ENCODE assay signal across 8 cellular contexts in the genomic region with DNA sequence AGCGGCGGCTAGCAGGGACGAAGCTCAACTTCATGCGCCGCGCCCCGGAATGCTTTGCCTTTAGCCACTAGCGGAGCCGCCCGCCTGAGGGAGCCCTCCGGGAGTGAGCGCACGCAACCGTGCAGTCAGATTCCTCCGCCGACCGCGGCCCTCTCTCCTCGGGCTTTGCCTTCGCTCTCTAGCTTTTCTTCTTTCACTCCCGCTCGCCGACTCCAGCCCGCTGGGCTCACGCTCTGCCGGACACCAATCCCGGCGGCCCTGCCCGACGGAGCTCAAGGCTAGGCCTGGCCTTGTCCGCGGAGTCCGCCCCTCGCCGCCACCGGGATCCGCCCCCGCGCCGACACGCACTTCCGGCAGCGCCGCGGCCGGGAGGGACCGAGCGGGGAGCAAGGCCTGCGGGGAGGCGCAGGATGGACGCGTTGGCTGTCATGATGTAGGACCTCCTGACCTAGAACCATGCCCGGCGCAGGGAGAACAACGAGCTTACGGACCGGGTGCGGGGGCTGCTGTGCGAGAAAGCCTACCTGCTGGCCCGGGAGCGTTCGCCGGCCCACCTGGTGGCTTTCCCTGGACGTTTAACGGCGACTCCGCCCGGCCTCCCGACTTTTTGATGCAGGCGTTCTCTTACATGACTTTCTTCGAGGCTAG. TPM values are rescaled to one million over a fixed set of nuclear protein-coding genes. Genes with fewer than 3 reads are reported as not detected.
A peak's percentile ranks its signal among the peaks of the same experiment; 100 is the strongest.
DNase-seq lines count a peak whose midpoint lies in the region; ATAC-seq, FAIRE-seq and TF ChIP-seq lines count a peak whose summit lies in the region.

No MANE protein-coding gene starts in this region.

- H4K5ac ChIP-seq in H1 (ENCODE audit: insufficient read length, low read depth, low read length), result peak overlapping the region; percentile 63

- H3K36me3 Mint-ChIP-seq in CD4-positive, alpha-beta T cell (ENCODE audit: low read depth), result peaks cover 54% of the 10 kb centered on the region
- H3K36me3 Mint-ChIP-seq in activated CD8-positive, alpha-beta memory T cell treated with anti-CD3 and anti-CD28 coated beads, Interleukin-2, amount 10 ng/mL, durations not matched to agents 7 days and 5 days, result peaks cover 28% of the 10 kb centered on the region

- peaks cover 5% of the 10 kb centered on the region for H3K9me3 Mint-ChIP-seq in CD4-positive, alpha-beta T cell
- H3K9me3 Mint-ChIP-seq in activated CD8-positive, alpha-beta memory T cell treated with anti-CD3 and anti-CD28 coated beads, Interleukin-2, amount 10 ng/mL, durations not matched to agents 7 days and 5 days (ENCODE audit: low read depth), result no peaks in the 10 kb centered on the region

- peak overlapping the region; percentile 98 for H2AFZ ChIP-seq in H1 (ENCODE audit: low read length)

- H3K18ac ChIP-seq in H1 (ENCODE audit: extremely low read depth, low read length), result peak overlapping the region; percentile 95

- peak overlapping the region; percentile 97 for H3K27ac ChIP-seq in CD4-positive, alpha-beta T cell (ENCODE audit: low read depth, low read length)
- peak overlapping the region; percentile 97 for H3K27ac ChIP-seq in H1 (ENCODE audit: low read depth, low read length)

- peak overlapping the region; percentile 99 for H4K8ac ChIP-seq in H1 (ENCODE audit: extremely low read depth, insufficient read depth, low read length)

- 0 out of 4 replicates have a peak, but pooled peaks of 1 of the 2 experiments have one; percentile 17 for TF ChIP-seq RAD21 in H1 (IDR thresholded peaks at IDR 0.05 in 1 of 2, conservative IDR thresholded peaks at IDR 0.05 in 1 of 2; ENCODE audit: low read depth in 2 of 2, low read length in 2 of 2)

- H4K91ac ChIP-seq in H1 (replicated peaks; ENCODE audit: insufficient read length, low read length), result peak overlapping the region; percentile 91

- H3K56ac ChIP-seq in H1 (replicated peaks; ENCODE audit: insufficient read length, low read depth, low read length), result peak overlapping the region; percentile 92

- H3K23me2 ChIP-seq in H1 (ENCODE audit: low read depth, low read length), result peaks cover 14% of the 10 kb centered on the region

- H3K9me3 ChIP-seq in CD4-positive, alpha-beta T cell (ENCODE audit: control insufficient read depth, low read length), result no peaks in the 10 kb centered on the region
- no peaks in the 10 kb centered on the region for H3K9me3 ChIP-seq in H1 (ENCODE audit: insufficient read depth in 2 of 2, low read depth in 1 of 2, low read length in 1 of 2)

- no peak overlapping the region for H3K14ac ChIP-seq in H1 (ENCODE audit: insufficient read length)

- peak; percentile 15 to 76 for TF ChIP-seq POLR2A in H1 (IDR thresholded peaks at IDR 0.05; ENCODE audit: control extremely low read depth in 1 of 2, low read depth in 2 of 2, low read length in 2 of 2)

- no peak overlapping the region for H2BK15ac ChIP-seq in H1 (ENCODE audit: low read length)

- intact Hi-C loops in CD4-positive, alpha-beta T cell (cut with DNase I, micrococcal nuclease), result loop anchor here (1.0 to 5.0 kb wide), 4 partner anchors 57 to 81 kb away; partner anchors contain the start of gene ZBTB14 (in 1 of the 2)

- H4K20me1 ChIP-seq in H1 (replicated peaks in 1 of 2; ENCODE audit: control insufficient read depth in 1 of 2, insufficient read depth in 2 of 2, low read length in 2 of 2), result no peaks in the 10 kb centered on the region

- DNase-seq in CD4-positive, alpha-beta T cell, result peak; percentile 74 to 87 (median 81)
- peak; percentile 45 for DNase-seq in GM19240 (ENCODE audit: insufficient read length, low spot score)
- DNase-seq in NCI-H82 treated with DMSO at 0.1 percent for 48 hours (lab: John Stamatoyannopoulos, UW; ENCODE audit: unreplicated experiment), result peak; percentile 53
- DNase-seq in activated CD8-positive, alpha-beta memory T cell treated with anti-CD3 and anti-CD28 coated beads, Interleukin-2, amount 10 ng/mL, durations not matched to agents 7 days and 5 days, result peak; percentile 88
- peak; percentile 38 to 92 for DNase-seq in H1 (ENCODE audit: low read depth in 1 of 2, low spot score in 2 of 2)
- DNase-seq in mesenteric fat pad (ENCODE audit: low spot score), result peak; percentile 97
- peak; percentile 81 for DNase-seq in stimulated activated CD8-positive, alpha-beta memory T cell treated with anti-CD3 and anti-CD28 coated beads, Interleukin-12 subunit alpha, Interleukin-12 subunit beta, amount 100 ng/mL, for 4 hours (ENCODE audit: low read depth)

- H3K79me2 ChIP-seq in H1 (ENCODE audit: control insufficient read depth in 1 of 2, insufficient read depth in 2 of 2, low read length in 2 of 2), result peaks cover 0 to 6% of the 10 kb centered on the region in 2 experiments; a peak in 1 of 4 replicates

- H2BK20ac ChIP-seq in H1 (ENCODE audit: low read length), result no peak overlapping the region

- no peak overlapping the region for H2BK12ac ChIP-seq in H1 (ENCODE audit: low read depth, low read length)

- H3K4me3 Mint-ChIP-seq in CD4-positive, alpha-beta T cell, result peak overlapping the region; percentile 94
- H3K4me3 Mint-ChIP-seq in activated CD8-positive, alpha-beta memory T cell treated with anti-CD3 and anti-CD28 coated beads, Interleukin-2, amount 10 ng/mL, durations not matched to agents 7 days and 5 days, result peak overlapping the region; percentile 90

- H2AK5ac ChIP-seq in H1 (ENCODE audit: low read depth, low read length), result no peak overlapping the region

- H3K4me3 ChIP-seq in H1 (ENCODE audit: extremely low read depth in 1 of 4, insufficient read depth in 2 of 4, low read depth in 3 of 4, low read length in 4 of 4), result peak overlapping the region; percentile 77 to 94 (median 91)

- peaks cover 6% of the 10 kb centered on the region for H3K27me3 Mint-ChIP-seq in CD4-positive, alpha-beta T cell
- no peaks in the 10 kb centered on the region for H3K27me3 Mint-ChIP-seq in activated CD8-positive, alpha-beta memory T cell treated with anti-CD3 and anti-CD28 coated beads, Interleukin-2, amount 10 ng/mL, durations not matched to agents 7 days and 5 days

- no peaks in the 10 kb centered on the region; the same call in 1 of the 2 replicates for H3K79me1 ChIP-seq in H1 (ENCODE audit: low read depth, low read length)

- peaks cover 0 to 7% (median 0%) of the 10 kb centered on the region in 4 experiments; a peak in 3 of 8 replicates for H3K36me3 ChIP-seq in H1 (ENCODE audit: control insufficient read depth in 2 of 4, insufficient read depth in 4 of 4, low read length in 3 of 4)

- H2BK5ac ChIP-seq in H1 (ENCODE audit: low read depth, low read length), result peak overlapping the region; percentile 96

- WGBS in H1 (ENCODE audit: extremely low coverage in 1 of 2, insufficient coverage in 1 of 2, insufficient read length in 1 of 2, insufficient replicate concordance in 2 of 2, low coverage in 1 of 2, low lambda C conversion rate in 2 of 2, missing lambda C conversion rate in 1 of 2), 2 experiments, result 1% methylated on average over 57 of the region's 71 CpGs; no CpG with 5 or more reads in 1 of the 2 experiments

- no peaks in the 10 kb centered on the region for H3K27me3 ChIP-seq in CD4-positive, alpha-beta T cell (ENCODE audit: control insufficient read depth, insufficient read depth, low read length)
- H3K27me3 ChIP-seq in H1 (replicated peaks in 1 of 4; ENCODE audit: control insufficient read depth in 3 of 4, extremely low read depth in 1 of 4, insufficient read depth in 3 of 4, low read length in 3 of 4), result no peaks in the 10 kb centered on the region; a peak in 1 of 7 replicates

- H3K27ac Mint-ChIP-seq in CD4-positive, alpha-beta T cell, result peak overlapping the region; percentile 99
- H3K27ac Mint-ChIP-seq in activated CD8-positive, alpha-beta memory T cell treated with anti-CD3 and anti-CD28 coated beads, Interleukin-2, amount 10 ng/mL, durations not matched to agents 7 days and 5 days, result peak overlapping the region; percentile 96

- FAIRE-seq in H1 (lab: Jason Lieb, UNC), result no peak

- peak overlapping the region; percentile 90 to 96 (median 93) for H3K9ac ChIP-seq in H1 (replicated peaks in 1 of 4; ENCODE audit: extremely low read depth in 1 of 4, low read depth in 3 of 4, low read length in 3 of 4)

- peaks cover 68% of the 10 kb centered on the region for H3K4me1 Mint-ChIP-seq in CD4-positive, alpha-beta T cell (ENCODE audit: low read depth)
- peaks cover 38% of the 10 kb centered on the region for H3K4me1 Mint-ChIP-seq in activated CD8-positive, alpha-beta memory T cell treated with anti-CD3 and anti-CD28 coated beads, Interleukin-2, amount 10 ng/mL, durations not matched to agents 7 days and 5 days

- 0 out of 3 replicates have a peak, but pooled peaks of 1 of the 2 experiments have one; percentile 15 for TF ChIP-seq EP300 in H1 (IDR thresholded peaks at IDR 0.05; ENCODE audit: borderline replicate concordance in 1 of 2, low read depth in 2 of 2, low read length in 2 of 2)

- POLR2A ChIA-PET in CD4-positive, alpha-beta T cell (lab: Charles Lee), result interaction anchor here (0.6 to 9.7 kb wide), 27 partner anchors 8 to 1976 kb away, joined by 3 to 459 read pairs (median 5); partner anchors contain the start of gene ZBTB14
- POLR2A ChIA-PET in H1 (lab: Charles Lee; ENCODE audit: partially characterized antibody), result interaction anchor here (0.6 to 2.3 kb wide), 8 partner anchors 11 to 146 kb away, joined by 3 to 21 read pairs (median 4); partner anchors contain the start of genes AKAIN1 and ZBTB14

- TF ChIP-seq CTCF in CD4-positive, alpha-beta T cell (IDR thresholded peaks at IDR 0.05), result peak; percentile 53
- TF ChIP-seq CTCF in H1 (IDR thresholded peaks at IDR 0.05; ENCODE audit: control extremely low read depth in 1 of 3, insufficient read depth in 1 of 3, low read depth in 1 of 3, low read length in 3 of 3), result peak; percentile 1 to 7 (median 4); a peak in 2 of 4 replicates

- H3K23ac ChIP-seq in H1 (ENCODE audit: insufficient read length), result no peak overlapping the region

- peak; percentile 86 for ATAC-seq in CD4-positive, alpha-beta T cell (ENCODE audit: poor library complexity)
- peak; percentile 91 for ATAC-seq in HG03460 (IDR thresholded peaks at IDR 0.05; ENCODE audit: unreplicated experiment)
- peak; percentile 94 for ATAC-seq in activated CD8-positive, alpha-beta memory T cell treated with anti-CD3 and anti-CD28 coated beads, Interleukin-2, amount 10 ng/mL, durations not matched to agents 7 days and 5 days

- H3K4ac ChIP-seq in H1 (replicated peaks; ENCODE audit: insufficient read length, low read depth, low read length), result no peak overlapping the region

- peak overlapping the region; percentile 90 to 98 for H3K4me2 ChIP-seq in H1 (ENCODE audit: insufficient read depth in 1 of 2, low read depth in 2 of 2, low read length in 2 of 2)

- CTCF ChIA-PET in CD4-positive, alpha-beta T cell (lab: Charles Lee), result interaction anchor here (0.7 to 1.6 kb wide), 5 partner anchors 12 to 59 kb away, joined by 3 to 4 read pairs (median 3); no protein-coding TSS in a partner anchor
- CTCF ChIA-PET in activated CD8-positive, alpha-beta memory T cell treated with anti-CD3 and anti-CD28 coated beads, Interleukin-2, amount 10 ng/mL, durations not matched to agents 7 days and 5 days (lab: Charles Lee), result interaction anchor here (0.7 to 2.6 kb wide), 6 partner anchors 8 to 188 kb away, joined by 3 to 17 read pairs (median 4); partner anchors contain the start of gene ZBTB14
- CTCF ChIA-PET in H1 (lab: Charles Lee; ENCODE audit: partially characterized antibody), result interaction anchor here (0.7 to 1.8 kb wide), 6 partner anchors 22 to 178 kb away, joined by 3 to 6 read pairs (median 4); no protein-coding TSS in a partner anchor

- H3K4me1 ChIP-seq in H1 (replicated peaks in 1 of 4; ENCODE audit: control insufficient read depth in 3 of 4, insufficient read depth in 4 of 4, low read length in 3 of 4), result peaks cover 0 to 5% (median 3%) of the 10 kb centered on the region in 4 experiments; a peak in 4 of 7 replicates

- no peak overlapping the region for H2BK120ac ChIP-seq in H1 (replicated peaks; ENCODE audit: low read depth, low read length)

RNA-seq across cellular contexts. Expression of gene AKAIN1, which starts 40.8 kb away (rescaled TPM):
- total RNA-seq in CD4-positive, alpha-beta T cell, result not detected
- not detected for total RNA-seq in activated CD8-positive, alpha-beta memory T cell treated with anti-CD3 and anti-CD28 coated beads, Interleukin-2, amount 10 ng/mL, durations not matched to agents 7 days and 5 days
- total RNA-seq in H1 (2021; fragmentation: NEBNext Ultra II Directional; extraction: Animal tissue kit (Norgen Biotek cat#: 25700)), result not detected in 2 replicates
- polyA plus RNA-seq in H1 (2011; rRNA removed), result not detected in 2 replicates
- polyA plus RNA-seq in H1 (2011; cell fraction: cytosol; rRNA removed), result not detected
- not detected for polyA plus RNA-seq in H1 (2011; cell fraction: nucleus; rRNA removed)
- polyA plus RNA-seq in H1 (2012, experiment 1 of 2), result not detected in 4 replicates
- not detected for polyA plus RNA-seq in H1 (2012, experiment 2 of 2)
- not detected for polyA plus RNA-seq in H1 (2013, experiment 1 of 2)
- polyA plus RNA-seq in H1 (2013, experiment 2 of 2), result not detected
- not detected in 2 replicates for polyA minus RNA-seq in H1 (2011; rRNA and poly(A)+ RNA removed)
- not detected for polyA minus RNA-seq in H1 (2011; cell fraction: cytosol; rRNA and poly(A)+ RNA removed)
- polyA minus RNA-seq in H1 (2011; cell fraction: nucleus; rRNA and poly(A)+ RNA removed), result not detected
- total RNA-seq in mesenteric fat pad, result not detected

RNA-seq across cellular contexts. Expression of gene ZBTB14, which starts 57.7 kb away (rescaled TPM):
- total RNA-seq in CD4-positive, alpha-beta T cell, result 10 to 100 TPM; 26.6 to 27.4 TPM
- 10 to 100 TPM; 22.5 to 23.6 TPM for total RNA-seq in activated CD8-positive, alpha-beta memory T cell treated with anti-CD3 and anti-CD28 coated beads, Interleukin-2, amount 10 ng/mL, durations not matched to agents 7 days and 5 days
- 15.8 and 18.3 TPM in 2 replicates for total RNA-seq in H1 (2021; fragmentation: NEBNext Ultra II Directional; extraction: Animal tissue kit (Norgen Biotek cat#: 25700))
- polyA plus RNA-seq in H1 (2011; rRNA removed), result 4.6 and 5.2 TPM in 2 replicates
- 10.7 TPM for polyA plus RNA-seq in H1 (2011; cell fraction: cytosol; rRNA removed)
- polyA plus RNA-seq in H1 (2011; cell fraction: nucleus; rRNA removed), result 7.0 TPM
- polyA plus RNA-seq in H1 (2012, experiment 1 of 2), result 8.0 to 15.1 TPM (median 9.7 TPM) in 4 replicates
- 2.6 TPM for polyA plus RNA-seq in H1 (2012, experiment 2 of 2)
- polyA plus RNA-seq in H1 (2013, experiment 1 of 2), result 10.8 TPM
- polyA plus RNA-seq in H1 (2013, experiment 2 of 2), result 8.7 TPM
- 11.4 and 14.2 TPM in 2 replicates for polyA minus RNA-seq in H1 (2011; rRNA and poly(A)+ RNA removed)
- 9.8 TPM for polyA minus RNA-seq in H1 (2011; cell fraction: cytosol; rRNA and poly(A)+ RNA removed)
- 15.3 TPM for polyA minus RNA-seq in H1 (2011; cell fraction: nucleus; rRNA and poly(A)+ RNA removed)
- total RNA-seq in mesenteric fat pad, result 9.2 TPM

Comparison
In these comparisons a context has a peak if more than half of its experiments do, and no peak if none do; other contexts are left out.
1. Peak in every context shown above with its lines: DNase-seq, ATAC-seq, H3K4me3 ChIP-seq and H3K27ac ChIP-seq.
2. DNase-seq: peak in every context shown above with its lines; median percentile 97 in mesenteric fat pad; 88 in activated CD8-positive, alpha-beta memory T cell treated with anti-CD3 and anti-CD28 coated beads, Interleukin-2, amount 10 ng/mL, durations not matched to agents 7 days and 5 days; 81 in CD4-positive, alpha-beta T cell; 81 in stimulated activated CD8-positive, alpha-beta memory T cell treated with anti-CD3 and anti-CD28 coated beads, Interleukin-12 subunit alpha, Interleukin-12 subunit beta, amount 100 ng/mL, for 4 hours; 65 in H1; 53 in NCI-H82 treated with DMSO at 0.1 percent for 48 hours; 45 in GM19240.